Comparison of ENCODE assay signal across 1 cellular context in the genomic region with DNA sequence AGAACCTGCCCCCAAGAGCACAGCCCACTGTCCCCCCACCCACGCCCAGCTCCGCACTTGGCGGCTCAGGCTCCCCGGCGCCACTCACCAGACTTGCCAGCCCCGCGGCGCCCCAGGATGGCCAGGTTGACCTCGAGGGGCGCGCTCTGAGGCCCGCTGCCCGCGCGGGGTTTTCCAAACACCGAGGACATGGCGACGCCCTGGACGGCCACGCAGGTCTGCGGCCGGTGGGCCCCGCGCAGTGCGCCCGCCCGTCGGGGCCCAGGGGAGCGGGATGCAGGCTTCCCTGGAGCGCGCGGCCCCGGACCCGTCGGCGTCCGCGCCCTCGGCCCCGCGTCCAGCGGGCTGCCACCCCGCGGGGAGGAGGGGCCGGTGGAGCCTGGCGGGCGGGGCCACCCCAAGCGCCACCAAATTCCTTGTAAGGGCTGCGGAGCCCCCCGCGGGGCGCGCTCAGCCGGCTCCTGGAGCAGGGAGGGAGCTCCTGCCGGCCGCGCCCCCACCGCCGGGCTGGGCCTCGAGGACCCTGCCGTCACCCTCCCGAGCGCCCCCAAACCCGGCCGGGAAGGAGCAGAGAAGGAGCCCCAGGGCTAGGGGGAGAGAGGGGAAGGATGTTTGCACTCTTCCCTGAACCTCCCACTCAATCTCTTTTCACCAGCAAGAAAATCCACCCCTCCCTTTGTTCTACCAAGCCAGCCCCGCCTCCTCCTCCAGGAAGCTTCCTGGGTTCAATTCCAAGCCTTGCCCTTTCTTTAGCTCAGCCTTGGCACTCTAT.
TF ChIP-seq lines count a peak whose summit lies in the region.

A gene with protein sequence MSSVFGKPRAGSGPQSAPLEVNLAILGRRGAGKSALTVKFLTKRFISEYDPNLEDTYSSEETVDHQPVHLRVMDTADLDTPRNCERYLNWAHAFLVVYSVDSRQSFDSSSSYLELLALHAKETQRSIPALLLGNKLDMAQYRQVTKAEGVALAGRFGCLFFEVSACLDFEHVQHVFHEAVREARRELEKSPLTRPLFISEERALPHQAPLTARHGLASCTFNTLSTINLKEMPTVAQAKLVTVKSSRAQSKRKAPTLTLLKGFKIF (minus strand): TSS at position 347 of the 772 bp plus-strand sequence. CDS start 156 bp downstream, at position 191.

TF ChIP-seq in IMR-90, 13 proteins besides CTCF, POLR2A, EP300 and RAD21:
- TF ChIP-seq, protein P1, sequence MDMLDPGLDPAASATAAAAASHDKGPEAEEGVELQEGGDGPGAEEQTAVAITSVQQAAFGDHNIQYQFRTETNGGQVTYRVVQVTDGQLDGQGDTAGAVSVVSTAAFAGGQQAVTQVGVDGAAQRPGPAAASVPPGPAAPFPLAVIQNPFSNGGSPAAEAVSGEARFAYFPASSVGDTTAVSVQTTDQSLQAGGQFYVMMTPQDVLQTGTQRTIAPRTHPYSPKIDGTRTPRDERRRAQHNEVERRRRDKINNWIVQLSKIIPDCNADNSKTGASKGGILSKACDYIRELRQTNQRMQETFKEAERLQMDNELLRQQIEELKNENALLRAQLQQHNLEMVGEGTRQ (IDR thresholded peaks at IDR 0.05; ENCODE audit: low read depth, low read length): no peak
- TF ChIP-seq MAFK (IDR thresholded peaks at IDR 0.05; ENCODE audit: low read depth, low read length) (no peak), RCOR1 (IDR thresholded peaks at IDR 0.05; ENCODE audit: insufficient replicate concordance, low read length) (no peak), BHLHE40 (IDR thresholded peaks at IDR 0.05; ENCODE audit: low read depth, low read length) (no peak)
